In the genomic region with DNA sequence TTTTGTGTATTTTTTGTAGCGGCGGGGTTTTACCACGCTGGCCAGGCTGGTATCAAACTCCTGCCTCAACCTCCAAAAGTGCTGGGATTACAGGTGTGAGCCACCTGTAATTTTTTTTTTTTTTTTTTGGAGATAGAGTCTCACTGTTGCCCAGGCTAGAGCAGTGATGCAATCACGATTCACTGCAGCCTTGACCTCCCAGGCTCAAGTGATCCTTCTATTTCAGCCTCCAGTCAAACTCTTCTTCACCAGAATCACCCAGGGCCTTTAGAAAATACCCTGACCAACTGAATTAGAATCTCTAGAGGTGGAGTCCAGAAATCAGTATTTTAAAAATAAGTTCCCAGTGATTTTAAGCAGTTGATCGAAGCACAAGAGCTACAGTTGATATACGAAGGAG, we compare ENCODE assay signal across 1 cellular context.
TF ChIP-seq lines count a peak whose summit lies in the region.

No MANE protein-coding gene starts in this region.

TF ChIP-seq in HepG2, 621 proteins besides CTCF, POLR2A, EP300 and RAD21:
- TF ChIP-seq ZNF549 (CRISPR knock-in tag; IDR thresholded peaks at IDR 0.05) (no peak), ZNF770 (CRISPR knock-in tag; IDR thresholded peaks at IDR 0.05) (peak; percentile 71; the same call in 1 of the 2 replicates), ZSCAN25 (CRISPR knock-in tag; IDR thresholded peaks at IDR 0.05) (no peak), ZFYVE20 (CRISPR knock-in tag; IDR thresholded peaks at IDR 0.05; ENCODE audit: borderline replicate concordance, low read depth) (no peak), EZH2 (conservative IDR thresholded peaks at IDR 0.05; ENCODE audit: low read depth, low read length) (no peak), ZNF205 (CRISPR knock-in tag; IDR thresholded peaks at IDR 0.05) (no peak), ETV6 (CRISPR knock-in tag; conservative IDR thresholded peaks at IDR 0.05) (no peak), ARHGAP35 (CRISPR knock-in tag; IDR thresholded peaks at IDR 0.05; ENCODE audit: borderline replicate concordance) (no peak), TCF7L2 (IDR thresholded peaks at IDR 0.05; ENCODE audit: low read depth, low read length) (no peak), CEBPG (CRISPR knock-in tag; IDR thresholded peaks at IDR 0.05) (peak; percentile 44; the same call in 1 of the 2 replicates), JUNB (CRISPR knock-in tag; IDR thresholded peaks at IDR 0.05; ENCODE audit: borderline replicate concordance) (no peak), CEBPB (IDR thresholded peaks at IDR 0.05; ENCODE audit: borderline replicate concordance, low read depth, low read length) (peak; percentile 62), KMT2B (CRISPR knock-in tag; IDR thresholded peaks at IDR 0.05) (no peak), ISX (CRISPR knock-in tag; conservative IDR thresholded peaks at IDR 0.05) (no peak), PBX3 (CRISPR knock-in tag; IDR thresholded peaks at IDR 0.05; ENCODE audit: borderline replicate concordance) (no peak), NR2F1 (CRISPR knock-in tag; IDR thresholded peaks at IDR 0.05) (0 out of 4 replicates have a peak, but pooled peaks of 1 of the 2 experiments have one; percentile 13)
- TF ChIP-seq, protein P1, sequence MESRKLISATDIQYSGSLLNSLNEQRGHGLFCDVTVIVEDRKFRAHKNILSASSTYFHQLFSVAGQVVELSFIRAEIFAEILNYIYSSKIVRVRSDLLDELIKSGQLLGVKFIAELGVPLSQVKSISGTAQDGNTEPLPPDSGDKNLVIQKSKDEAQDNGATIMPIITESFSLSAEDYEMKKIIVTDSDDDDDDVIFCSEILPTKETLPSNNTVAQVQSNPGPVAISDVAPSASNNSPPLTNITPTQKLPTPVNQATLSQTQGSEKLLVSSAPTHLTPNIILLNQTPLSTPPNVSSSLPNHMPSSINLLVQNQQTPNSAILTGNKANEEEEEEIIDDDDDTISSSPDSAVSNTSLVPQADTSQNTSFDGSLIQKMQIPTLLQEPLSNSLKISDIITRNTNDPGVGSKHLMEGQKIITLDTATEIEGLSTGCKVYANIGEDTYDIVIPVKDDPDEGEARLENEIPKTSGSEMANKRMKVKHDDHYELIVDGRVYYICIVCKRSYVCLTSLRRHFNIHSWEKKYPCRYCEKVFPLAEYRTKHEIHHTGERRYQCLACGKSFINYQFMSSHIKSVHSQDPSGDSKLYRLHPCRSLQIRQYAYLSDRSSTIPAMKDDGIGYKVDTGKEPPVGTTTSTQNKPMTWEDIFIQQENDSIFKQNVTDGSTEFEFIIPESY (CRISPR knock-in tag; IDR thresholded peaks at IDR 0.05), result no peak
